Comparison of ENCODE assay signal across 13 cellular contexts in the genomic region with DNA sequence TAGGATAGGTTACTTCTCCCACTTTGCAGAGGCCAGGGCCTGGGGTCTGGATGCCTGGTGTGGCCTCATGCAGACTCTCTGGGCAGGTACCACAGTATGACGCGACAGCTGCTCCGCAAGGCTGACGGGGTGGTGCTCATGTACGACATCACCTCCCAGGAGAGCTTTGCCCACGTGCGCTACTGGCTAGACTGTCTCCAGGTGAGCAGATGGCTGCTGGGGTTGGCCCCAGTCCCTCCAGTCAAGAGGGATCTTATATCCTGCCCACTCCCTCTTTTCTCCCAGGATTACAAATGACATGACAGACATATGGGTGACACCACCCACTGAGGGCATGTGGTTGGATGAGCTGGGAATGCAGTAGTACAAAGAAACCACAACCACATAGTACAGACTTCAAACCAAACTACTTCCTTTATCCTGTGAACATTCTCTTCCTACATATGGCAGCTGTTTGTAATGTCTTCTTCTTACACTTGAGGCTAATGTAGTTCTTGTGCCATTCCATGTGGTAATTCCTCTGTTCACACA. TPM values are rescaled to one million over a fixed set of nuclear protein-coding genes. Genes with fewer than 3 reads are reported as not detected.
DNase-seq lines count a peak whose midpoint lies in the region; ATAC-seq and TF ChIP-seq lines count a peak whose summit lies in the region.
"Had no signal": no experiment of that assay in that cellular context is flagged by ENCODE, and none has a peak within 500 bp of the region (broad histone marks: within the 10 kb centered on the region; RNA-seq: fewer than 3 reads in every experiment).

No MANE protein-coding gene starts in this region.

- DNase-seq in activated T-cell treated with anti-CD3 and anti-CD28 coated beads, Interleukin-2, amount 50 U/mL, for 48 hours: peak; percentile 27 to 33
- no peak for DNase-seq in activated T-cell treated with anti-CD3 and anti-CD28 coated beads, Interleukin-2, amount 50 U/mL, for 72 hours
- DNase-seq in NCI-H2029 treated with DMSO at 0.1 percent for 48 hours (lab: John Stamatoyannopoulos, UW) (peak; percentile 61), renal cortical epithelial cell (ENCODE audit: low read depth) (peak; percentile 28), body of pancreas (no peak), osteocyte (ENCODE audit: extremely low spot score, unreplicated experiment) (no peak)
- DNase-seq: activated effector memory CD4-positive, alpha-beta T cell treated with anti-CD3 and anti-CD28 coated beads, Interleukin-2, amount 50 U/mL, for 16 hours; CD8-positive, alpha-beta memory T cell; gastrocnemius medialis; stimulated activated naive CD4-positive, alpha-beta T cell treated with Interleukin-2 at 50 U/mL for 16 hours had no signal

- no peaks in the 10 kb centered on the region for H3K9me3 ChIP-seq in body of pancreas
- H3K9me3 ChIP-seq: gastrocnemius medialis, psoas muscle had no signal

- no peaks in the 10 kb centered on the region for H3K27me3 Mint-ChIP-seq in activated T-cell treated with anti-CD3 and anti-CD28 coated beads, Interleukin-2, amount 50 U/mL, for 72 hours (ENCODE audit: low read depth)
- H3K27me3 Mint-ChIP-seq in activated T-helper 17 cell treated with anti-CD3 and anti-CD28 coated beads, Interleukin-2, amount 50 U/mL, for 72 hours: no peaks in the 10 kb centered on the region
- H3K27me3 Mint-ChIP-seq in osteocyte (ENCODE audit: unreplicated experiment): no peaks in the 10 kb centered on the region
- H3K27me3 Mint-ChIP-seq: CD8-positive, alpha-beta memory T cell had no signal

- H3K27ac ChIP-seq in body of pancreas: no peak overlapping the region
- H3K27ac ChIP-seq: gastrocnemius medialis, psoas muscle had no signal

- H3K4me3 ChIP-seq in body of pancreas: no peak overlapping the region
- H3K4me3 ChIP-seq: gastrocnemius medialis, psoas muscle had no signal

- peaks cover 44% of the 10 kb centered on the region for H3K4me1 Mint-ChIP-seq in activated T-cell treated with anti-CD3 and anti-CD28 coated beads, Interleukin-2, amount 50 U/mL, for 72 hours (ENCODE audit: low read depth)
- H3K4me1 Mint-ChIP-seq in activated T-helper 17 cell treated with anti-CD3 and anti-CD28 coated beads, Interleukin-2, amount 50 U/mL, for 72 hours: peaks cover 21% of the 10 kb centered on the region
- H3K4me1 Mint-ChIP-seq in osteocyte (ENCODE audit: unreplicated experiment): peaks cover 8% of the 10 kb centered on the region

- TF ChIP-seq POLR2A in body of pancreas (IDR thresholded peaks at IDR 0.05): no peak

- H3K36me3 Mint-ChIP-seq in activated T-cell treated with anti-CD3 and anti-CD28 coated beads, Interleukin-2, amount 50 U/mL, for 72 hours (ENCODE audit: insufficient read depth in 2 of 2): no peaks in the 10 kb centered on the region
- H3K36me3 Mint-ChIP-seq in activated T-helper 17 cell treated with anti-CD3 and anti-CD28 coated beads, Interleukin-2, amount 50 U/mL, for 72 hours (ENCODE audit: low read depth): no peaks in the 10 kb centered on the region
- no peaks in the 10 kb centered on the region for H3K36me3 Mint-ChIP-seq in osteocyte (ENCODE audit: unreplicated experiment)
- H3K36me3 Mint-ChIP-seq: CD8-positive, alpha-beta memory T cell had no signal

- H3K36me3 ChIP-seq in body of pancreas (replicated peaks in 1 of 2; ENCODE audit: insufficient read depth in 1 of 2, low read depth in 2 of 2): no peaks in the 10 kb centered on the region
- H3K36me3 ChIP-seq: gastrocnemius medialis had no signal

- no peak overlapping the region for H3K27ac Mint-ChIP-seq in activated T-cell treated with anti-CD3 and anti-CD28 coated beads, Interleukin-2, amount 50 U/mL, for 72 hours
- peak overlapping the region; percentile 45 for H3K27ac Mint-ChIP-seq in activated T-helper 17 cell treated with anti-CD3 and anti-CD28 coated beads, Interleukin-2, amount 50 U/mL, for 72 hours
- H3K27ac Mint-ChIP-seq in osteocyte (ENCODE audit: unreplicated experiment): no peak overlapping the region

- H3K9me3 Mint-ChIP-seq in activated T-cell treated with anti-CD3 and anti-CD28 coated beads, Interleukin-2, amount 50 U/mL, for 72 hours: no peaks in the 10 kb centered on the region
- H3K9me3 Mint-ChIP-seq in activated T-helper 17 cell treated with anti-CD3 and anti-CD28 coated beads, Interleukin-2, amount 50 U/mL, for 72 hours: no peaks in the 10 kb centered on the region
- no peaks in the 10 kb centered on the region for H3K9me3 Mint-ChIP-seq in osteocyte (ENCODE audit: unreplicated experiment)
- H3K9me3 Mint-ChIP-seq: CD8-positive, alpha-beta memory T cell had no signal

- TF ChIP-seq CTCF in body of pancreas (IDR thresholded peaks at IDR 0.05) (no peak), osteocyte (IDR thresholded peaks at IDR 0.05) (no peak)

- H3K4me1 ChIP-seq in body of pancreas: no peaks in the 10 kb centered on the region
- H3K4me1 ChIP-seq: psoas muscle had no signal

- no peak overlapping the region for H3K4me3 Mint-ChIP-seq in activated T-cell treated with anti-CD3 and anti-CD28 coated beads, Interleukin-2, amount 50 U/mL, for 72 hours
- peak overlapping the region; percentile 38 for H3K4me3 Mint-ChIP-seq in activated T-helper 17 cell treated with anti-CD3 and anti-CD28 coated beads, Interleukin-2, amount 50 U/mL, for 72 hours
- H3K4me3 Mint-ChIP-seq in osteocyte (ENCODE audit: unreplicated experiment): no peak overlapping the region

- WGBS in body of pancreas, 2 donors: 71 to 93% methylated on average over 5 to 7 of the region's 7 CpGs

- ATAC-seq in activated T-cell treated with anti-CD3 and anti-CD28 coated beads, Interleukin-2, amount 50 U/mL, for 72 hours (replicated peaks in 1 of 2): no peak
- peak; percentile 61 for ATAC-seq in activated T-helper 17 cell treated with anti-CD3 and anti-CD28 coated beads, Interleukin-2, amount 50 U/mL, for 72 hours (replicated peaks)
- no peak for ATAC-seq in GM19397 (IDR thresholded peaks at IDR 0.05; ENCODE audit: unreplicated experiment)
- no peak for ATAC-seq in body of pancreas
- ATAC-seq: gastrocnemius medialis, psoas muscle had no signal

- no peaks in the 10 kb centered on the region for H3K27me3 ChIP-seq in body of pancreas
- H3K27me3 ChIP-seq: gastrocnemius medialis had no signal

- intact Hi-C loops in body of pancreas (cut with DNase I): loop anchor here (5.0 kb wide), 1 partner anchor 105 kb away; no protein-coding TSS in a partner anchor

RNA-seq across cellular contexts. Expression of gene RAB44, which starts 29.9 kb away (rescaled TPM):
- total RNA-seq in activated T-cell treated with anti-CD3 and anti-CD28 coated beads, Interleukin-2, amount 50 U/mL, for 72 hours: under 1 TPM; 0.05 to 0.09 TPM
- total RNA-seq in activated T-helper 17 cell treated with anti-CD3 and anti-CD28 coated beads, Interleukin-2, amount 50 U/mL, for 72 hours: under 1 TPM; 0.11 to 0.32 TPM
- total RNA-seq in renal cortical epithelial cell (not detected in 2 replicates), body of pancreas (under 1 TPM in 1 of 2 donors, not detected in 1; 0.26 TPM), osteocyte (not detected in 2 replicates)
- total RNA-seq: CD8-positive, alpha-beta memory T cell had no signal

RNA-seq across cellular contexts. Expression of gene CDKN1A, which starts 49.0 kb away (rescaled TPM):
- 10 to 100 TPM; 59.9 to 60.4 TPM for total RNA-seq in activated T-cell treated with anti-CD3 and anti-CD28 coated beads, Interleukin-2, amount 50 U/mL, for 72 hours
- total RNA-seq in activated T-helper 17 cell treated with anti-CD3 and anti-CD28 coated beads, Interleukin-2, amount 50 U/mL, for 72 hours: 100 to 1,000 TPM; 149 to 164 TPM
- total RNA-seq in renal cortical epithelial cell: 343 and 516 TPM in 2 replicates
- 10 to 100 TPM; 75.2 to 84.3 TPM for total RNA-seq in body of pancreas
- total RNA-seq in osteocyte: 161 and 201 TPM in 2 replicates

Comparison
In these comparisons a context has a peak if more than half of its experiments do, and no peak if none do; other contexts are left out.
1. DNase-seq: peak in activated T-cell treated with anti-CD3 and anti-CD28 coated beads, Interleukin-2, amount 50 U/mL, for 48 hours (2 of 2), NCI-H2029 treated with DMSO at 0.1 percent for 48 hours (single experiment) and renal cortical epithelial cell (single experiment); none in activated T-cell treated with anti-CD3 and anti-CD28 coated beads, Interleukin-2, amount 50 U/mL, for 72 hours (0 of 2), body of pancreas (0 of 4) and osteocyte (single experiment).